Comparison of ENCODE assay signal across 8 cellular contexts in genomic region chr9:112174223-112174964, GRCh38. TPM values are rescaled to one million over a fixed set of nuclear protein-coding genes. Genes with fewer than 3 reads are reported as not detected.
DNase-seq lines count a peak whose midpoint lies in the region; ATAC-seq lines count a peak whose summit lies in the region.

No MANE protein-coding gene starts in this region.

- H3K27me3 Mint-ChIP-seq in activated CD8-positive, alpha-beta T cell treated with anti-CD3 and anti-CD28 coated beads, Interleukin-2, amount 10 ng/mL, durations not matched to agents 7 days and 5 days (ENCODE audit: low read depth) = peaks cover 6% of the 10 kb centered on the region

- peaks cover 70% of the 10 kb centered on the region for H3K4me1 Mint-ChIP-seq in activated CD8-positive, alpha-beta T cell treated with anti-CD3 and anti-CD28 coated beads, Interleukin-2, amount 10 ng/mL, durations not matched to agents 7 days and 5 days (ENCODE audit: low read depth)

- peak overlapping the region; percentile 95 for H3K27ac Mint-ChIP-seq in activated CD8-positive, alpha-beta T cell treated with anti-CD3 and anti-CD28 coated beads, Interleukin-2, amount 10 ng/mL, durations not matched to agents 7 days and 5 days

- ATAC-seq in GM18907 (IDR thresholded peaks at IDR 0.05; ENCODE audit: unreplicated experiment) = peak; percentile 92
- ATAC-seq in HG03097 (IDR thresholded peaks at IDR 0.05; ENCODE audit: low FRiP score, unreplicated experiment) = peak; percentile 75
- peak; percentile 89 for ATAC-seq in activated CD8-positive, alpha-beta T cell treated with anti-CD3 and anti-CD28 coated beads, Interleukin-2, amount 10 ng/mL, durations not matched to agents 7 days and 5 days

- POLR2A ChIA-PET in activated CD8-positive, alpha-beta T cell treated with anti-CD3 and anti-CD28 coated beads, Interleukin-2, amount 10 ng/mL, durations not matched to agents 7 days and 5 days (lab: Charles Lee) = interaction anchor here (0.8 to 4.3 kb wide), 5 partner anchors 14 to 205 kb away, joined by 3 to 23 read pairs (median 4); partner anchors contain the start of genes HSDL2 and PTBP3

- DNase-seq in AG08396 (ENCODE audit: low spot score) (peak; percentile 87), NCI-H524 treated with DMSO at 0.1 percent for 48 hours (lab: John Stamatoyannopoulos, UW) (peak; percentile 19), epidermal melanocyte (ENCODE audit: insufficient read length, low spot score) (peak; percentile 63), myocyte (ENCODE audit: low read depth) (peak; percentile 53)
- DNase-seq in activated CD8-positive, alpha-beta T cell treated with anti-CD3 and anti-CD28 coated beads, Interleukin-2, amount 10 ng/mL, durations not matched to agents 7 days and 5 days = peak; percentile 88
- DNase-seq in stimulated activated naive CD4-positive, alpha-beta T cell (lab: John Stamatoyannopoulos, UW) = peak; percentile 24 to 71 (median 46)

- no peaks in the 10 kb centered on the region for H3K9me3 Mint-ChIP-seq in activated CD8-positive, alpha-beta T cell treated with anti-CD3 and anti-CD28 coated beads, Interleukin-2, amount 10 ng/mL, durations not matched to agents 7 days and 5 days (ENCODE audit: insufficient read depth)

- CTCF ChIA-PET in activated CD8-positive, alpha-beta T cell treated with anti-CD3 and anti-CD28 coated beads, Interleukin-2, amount 10 ng/mL, durations not matched to agents 7 days and 5 days (lab: Charles Lee) = interaction anchor here (1.0 kb wide), 1 partner anchor 205 kb away, joined by 4 read pairs; the partner anchor contains the start of gene HSDL2

- peaks cover 34% of the 10 kb centered on the region for H3K36me3 Mint-ChIP-seq in activated CD8-positive, alpha-beta T cell treated with anti-CD3 and anti-CD28 coated beads, Interleukin-2, amount 10 ng/mL, durations not matched to agents 7 days and 5 days (ENCODE audit: low read depth)

- peak overlapping the region; percentile 87 for H3K4me3 Mint-ChIP-seq in activated CD8-positive, alpha-beta T cell treated with anti-CD3 and anti-CD28 coated beads, Interleukin-2, amount 10 ng/mL, durations not matched to agents 7 days and 5 days

RNA-seq across cellular contexts. Expression of gene SUSD1, which starts 0.7 kb away (rescaled TPM):
- 10 to 100 TPM; 15.2 to 17.9 TPM for total RNA-seq in activated CD8-positive, alpha-beta T cell treated with anti-CD3 and anti-CD28 coated beads, Interleukin-2, amount 10 ng/mL, durations not matched to agents 7 days and 5 days
- total RNA-seq in myocyte = 3.3 and 7.1 TPM in 2 replicates
- 1.1 TPM for polyA plus RNA-seq in myocyte (2012)

Comparison
In these comparisons a context has a peak if more than half of its experiments do, and no peak if none do; other contexts are left out.
1. Peak in every context shown above with its lines: DNase-seq and ATAC-seq.
2. DNase-seq: peak in every context shown above with its lines; median percentile 88 in activated CD8-positive, alpha-beta T cell treated with anti-CD3 and anti-CD28 coated beads, Interleukin-2, amount 10 ng/mL, durations not matched to agents 7 days and 5 days; 87 in AG08396; 63 in epidermal melanocyte; 53 in myocyte; 46 in stimulated activated naive CD4-positive, alpha-beta T cell; 19 in NCI-H524 treated with DMSO at 0.1 percent for 48 hours.